Comparison of ENCODE assay signal across 23 cellular contexts in genomic region chr11:13357232-13357631, GRCh38.
DNase-seq lines count a peak whose midpoint lies in the region; ATAC-seq and TF ChIP-seq lines count a peak whose summit lies in the region.
"Had no signal": no experiment of that assay in that cellular context is flagged by ENCODE, and none has a peak within 500 bp of the region (broad histone marks: within the 10 kb centered on the region; RNA-seq: fewer than 3 reads in every experiment).

No MANE protein-coding gene starts in this region.

- no peak overlapping the region for H4K5ac ChIP-seq in H9 (ENCODE audit: insufficient read length, low read depth, low read length)

- no peak overlapping the region for H2BK5ac ChIP-seq in H9 (ENCODE audit: insufficient read length, low read length)

- no peaks in the 10 kb centered on the region for H3K9me3 ChIP-seq in H9 (ENCODE audit: control insufficient read depth, low read depth, low read length)
- H3K9me3 ChIP-seq in T-helper 17 cell (ENCODE audit: control insufficient read depth, low read length, poor library complexity, severe bottlenecking): no peaks in the 10 kb centered on the region
- H3K9me3 ChIP-seq: HAP-1, Peyer's patch had no signal

- H3K23ac ChIP-seq in H9 (ENCODE audit: insufficient read length, low read depth, low read length): no peak overlapping the region

- H3K27ac Mint-ChIP-seq in H9: no peak overlapping the region
- H3K27ac Mint-ChIP-seq in T-helper 17 cell: peak overlapping the region; percentile 27
- H3K27ac Mint-ChIP-seq: CD4-positive, alpha-beta T cell had no signal

- no peak overlapping the region for H3K27ac ChIP-seq in H9 (ENCODE audit: insufficient read length, low read depth, low read length)
- H3K27ac ChIP-seq in dorsolateral prefrontal cortex: peak overlapping the region in 53 of 59 donors; percentile 5 to 89 (median 76)
- H3K27ac ChIP-seq: KMS-11, Peyer's patch had no signal

- H3K79me1 ChIP-seq in H9 (ENCODE audit: insufficient read depth, low read depth, low read length, poor library complexity, severe bottlenecking): no peaks in the 10 kb centered on the region

- H3K14ac ChIP-seq in H9 (ENCODE audit: insufficient read depth, low read length): no peak overlapping the region

- H3K4me3 ChIP-seq in dorsolateral prefrontal cortex (no peak overlapping the region), retinal pigment epithelial cell (ENCODE audit: low read length) (no peak overlapping the region)
- H3K4me3 ChIP-seq: HAP-1, Peyer's patch had no signal

- no peak overlapping the region for H2AK5ac ChIP-seq in H9 (ENCODE audit: insufficient read length, low read length)

- H4K20me1 ChIP-seq in H9 (ENCODE audit: control insufficient read depth, insufficient read depth, insufficient read length): no peaks in the 10 kb centered on the region

- TF ChIP-seq CTCF in H9 (conservative IDR thresholded peaks at IDR 0.05) (peak; percentile 63), dorsolateral prefrontal cortex (IDR thresholded peaks at IDR 0.05 in 54 of 56, conservative IDR thresholded peaks at IDR 0.05 in 2 of 56; ENCODE audit: low read depth in 1 of 56, partially characterized antibody in 56 of 56) (no peak), retinal pigment epithelial cell (conservative IDR thresholded peaks at IDR 0.05; ENCODE audit: low read depth, low read length) (peak; percentile 4)

- intact Hi-C loops in dorsolateral prefrontal cortex (cut with DNase I): no loop called here

- WGBS in H9 (ENCODE audit: extremely low coverage, insufficient read length, low lambda C conversion rate): no CpG with 5 or more reads among the region's 9 CpGs

- H3K79me2 ChIP-seq in H9 (ENCODE audit: insufficient read depth, low read length): no peaks in the 10 kb centered on the region

- peak; percentile 76 for DNase-seq in H9
- DNase-seq in T-helper 17 cell: no peak
- no peak for DNase-seq in dorsolateral prefrontal cortex
- DNase-seq in retinal pigment epithelial cell (ENCODE audit: low read depth): no peak
- DNase-seq in NCI-H1105 treated with DMSO at 0.1 percent for 48 hours (lab: John Stamatoyannopoulos, UW): no peak
- DNase-seq in T1000 (lab: John Stamatoyannopoulos, UW): no peak
- DNase-seq: CD4-positive, alpha-beta T cell; COR-L47; DMS 273 treated with DMSO at 0.1 percent for 48 hours; DND-41; NCI-H1092 treated with DMSO at 0.1 percent for 48 hours; NCI-H146; NCI-H2029 treated with DMSO at 0.1 percent for 48 hours; NCI-H2171; NCI-H345; NCI-H524; NCI-H774; NK-92 treated with Interleukin-12 subunit alpha and Interleukin-12 subunit beta, amount 100 ng/mL, for 24 hours; Peyer's patch had no signal

- H2BK12ac ChIP-seq in H9 (ENCODE audit: insufficient read length, low read depth, low read length): no peak overlapping the region

- H3K4me1 ChIP-seq in H9 (ENCODE audit: insufficient read depth, low read length): peaks cover 2% of the 10 kb centered on the region; the same call in 1 of the 2 replicates
- H3K4me1 ChIP-seq: HAP-1, Peyer's patch had no signal

- no peaks in the 10 kb centered on the region for H3K9me3 Mint-ChIP-seq in H9
- H3K9me3 Mint-ChIP-seq: CD4-positive, alpha-beta T cell had no signal

- H3K27me3 Mint-ChIP-seq in H9 (ENCODE audit: low read depth) (peaks cover 6% of the 10 kb centered on the region), T-helper 17 cell (no peaks in the 10 kb centered on the region)
- H3K27me3 Mint-ChIP-seq: CD4-positive, alpha-beta T cell had no signal

- H3T11ph ChIP-seq in H9 (ENCODE audit: low read length): no peak overlapping the region

- no peak overlapping the region for H3K4me2 ChIP-seq in H9 (ENCODE audit: insufficient read depth, insufficient read length, low read length)
- H3K4me2 ChIP-seq: KMS-11 had no signal

- ATAC-seq in T-helper 17 cell (no peak), GM21423 (IDR thresholded peaks at IDR 0.05; ENCODE audit: unreplicated experiment) (no peak), GM18520 (IDR thresholded peaks at IDR 0.05; ENCODE audit: unreplicated experiment) (no peak)

- H3K4ac ChIP-seq in H9 (ENCODE audit: low read depth, low read length): no peak overlapping the region

- no peak overlapping the region for H4K91ac ChIP-seq in H9 (ENCODE audit: insufficient read length, low read depth, low read length)

- H2BK120ac ChIP-seq in H9 (ENCODE audit: low read depth, low read length, poor library complexity, severe bottlenecking): no peak overlapping the region

- H3K27me3 ChIP-seq in H9 (ENCODE audit: insufficient read depth, low read length): no peaks in the 10 kb centered on the region
- no peaks in the 10 kb centered on the region for H3K27me3 ChIP-seq in dorsolateral prefrontal cortex
- H3K27me3 ChIP-seq: Peyer's patch had no signal

- no peak overlapping the region for H3K18ac ChIP-seq in H9 (ENCODE audit: insufficient read length, low read depth, low read length)

- H2BK15ac ChIP-seq in H9 (ENCODE audit: low read depth, low read length): no peak overlapping the region

- H3K4me1 Mint-ChIP-seq in H9 (peaks cover 2 to 7% of the 10 kb centered on the region in 2 experiments; a peak in 3 of 4 replicates), T-helper 17 cell (peaks cover 4% of the 10 kb centered on the region)

- no peak overlapping the region for H3K9ac ChIP-seq in H9 (ENCODE audit: extremely low read depth, insufficient read length, low read length)
- H3K9ac ChIP-seq: KMS-11 had no signal

- H3K36me3 Mint-ChIP-seq in H9 (ENCODE audit: insufficient read depth in 1 of 3, low read depth in 3 of 3) (no peaks in the 10 kb centered on the region), T-helper 17 cell (ENCODE audit: low read depth) (peaks cover 4% of the 10 kb centered on the region)

- H3K23me2 ChIP-seq in H9 (ENCODE audit: insufficient read length, low read depth, low read length, poor library complexity, severe bottlenecking): no peaks in the 10 kb centered on the region

- H2BK20ac ChIP-seq in H9 (ENCODE audit: low read depth, low read length, poor library complexity, severe bottlenecking): no peak overlapping the region

- H4K8ac ChIP-seq in H9 (replicated peaks; ENCODE audit: insufficient read length, low read depth, low read length): no peak overlapping the region

- no peak overlapping the region for H3K56ac ChIP-seq in H9 (ENCODE audit: insufficient read length, low read depth, low read length)

- H3K4me3 Mint-ChIP-seq in H9 (no peak overlapping the region), T-helper 17 cell (peak overlapping the region; percentile 36)
- H3K4me3 Mint-ChIP-seq: CD4-positive, alpha-beta T cell had no signal

- no peak overlapping the region for H2AFZ ChIP-seq in H9 (ENCODE audit: low read length)

Comparison
In these comparisons a context has a peak if more than half of its experiments do, and no peak if none do; other contexts are left out.
1. CTCF ChIP-seq: peak in H9 (single experiment) and retinal pigment epithelial cell (single experiment); none in dorsolateral prefrontal cortex (0 of 56).